In the genomic region with DNA sequence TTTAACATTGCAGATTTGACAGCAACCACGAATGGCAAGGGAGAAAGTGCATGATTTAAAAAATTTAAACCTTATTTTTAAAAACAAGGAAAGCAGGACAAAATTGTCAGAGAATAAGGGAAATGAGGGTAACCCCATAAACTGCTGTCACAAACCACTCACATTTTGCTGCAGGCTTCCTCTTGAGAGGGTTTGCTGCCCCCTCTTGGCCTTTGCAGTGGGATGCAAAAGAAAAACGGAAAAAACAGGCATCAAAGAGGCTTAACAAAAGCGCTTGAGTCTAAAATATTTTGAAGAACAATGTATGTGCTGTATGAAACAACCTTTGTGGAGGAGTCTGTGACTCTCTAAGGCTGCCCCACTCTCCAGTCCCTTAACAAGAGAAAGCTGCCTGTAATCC, we compare ENCODE assay signal across 8 cellular contexts.
DNase-seq lines count a peak whose midpoint lies in the region; FAIRE-seq and TF ChIP-seq lines count a peak whose summit lies in the region.

No MANE protein-coding gene starts in this region.

- TF ChIP-seq CTCF in Peyer's patch (IDR thresholded peaks at IDR 0.05), result peak in 4 of 6 experiments; percentile 10 to 46 (median 32)
- TF ChIP-seq CTCF in cardiac fibroblast (IDR thresholded peaks at IDR 0.05; ENCODE audit: low read depth, low read length), result peak; percentile 86
- TF ChIP-seq CTCF in liver (IDR thresholded peaks at IDR 0.05; ENCODE audit: low read depth, low read length, missing input control), result peak; percentile 38

- no peaks in the 10 kb centered on the region for H3K36me3 ChIP-seq in Peyer's patch
- no peaks in the 10 kb centered on the region for H3K36me3 ChIP-seq in liver (ENCODE audit: control insufficient read depth in 4 of 4, insufficient read depth in 3 of 4, low read depth in 1 of 4, low read length in 3 of 4)

- H3K9me3 ChIP-seq in Peyer's patch (no peaks in the 10 kb centered on the region), liver (ENCODE audit: control insufficient read depth in 4 of 4, low read length in 3 of 4) (no peaks in the 10 kb centered on the region)

- 2% methylated on average over 3 of the region's 3 CpGs for WGBS in liver

- peak; percentile 71 to 77 for TF ChIP-seq RAD21 in liver (IDR thresholded peaks at IDR 0.05)

- TF ChIP-seq POLR2A in Peyer's patch (IDR thresholded peaks at IDR 0.05), result no peak

- H3K4me1 ChIP-seq in Peyer's patch (no peaks in the 10 kb centered on the region), liver (ENCODE audit: control insufficient read depth in 4 of 4, insufficient read depth in 4 of 4, low read length in 3 of 4) (no peaks in the 10 kb centered on the region)

- peak; percentile 64 for FAIRE-seq in GM19239 (lab: Jason Lieb, UNC)

- peak; percentile 35 for DNase-seq in COLO829 (ENCODE audit: low spot score)
- DNase-seq in GM19239 (ENCODE audit: insufficient read length, low spot score), result peak; percentile 9
- DNase-seq in Kasumi-1 (lab: John Stamatoyannopoulos, UW), result peak; percentile 71 to 79
- DNase-seq in Peyer's patch, result no peak
- DNase-seq in cardiac fibroblast (ENCODE audit: low read depth in 2 of 2), result peak; percentile 86
- DNase-seq in ureter (ENCODE audit: low spot score), result peak; percentile 56
- no peak for DNase-seq in mesenteric fat pad (ENCODE audit: low spot score)

- H3K27ac ChIP-seq in Peyer's patch (no peak overlapping the region), liver (ENCODE audit: low read depth in 1 of 2, low read length in 2 of 2) (no peak overlapping the region)

- H3K9ac ChIP-seq in liver (ENCODE audit: low read depth in 1 of 2, low read length in 2 of 2), result no peak overlapping the region

- H3K4me3 ChIP-seq in Peyer's patch (no peak overlapping the region), cardiac fibroblast (replicated peaks in 1 of 2; ENCODE audit: low read depth in 2 of 2, low read length in 2 of 2) (no peak overlapping the region), liver (ENCODE audit: low read depth in 1 of 3, low read length in 3 of 3) (no peak overlapping the region)

- H3K27me3 ChIP-seq in Peyer's patch, result no peaks in the 10 kb centered on the region
- no peaks in the 10 kb centered on the region for H3K27me3 ChIP-seq in liver (ENCODE audit: control insufficient read depth in 4 of 4, insufficient read depth in 4 of 4, low read length in 3 of 4)

TF ChIP-seq in liver, 16 proteins besides CTCF, POLR2A, EP300 and RAD21:
- TF ChIP-seq JUND (IDR thresholded peaks at IDR 0.05) (no peak), NR2F2 (IDR thresholded peaks at IDR 0.05) (no peak), HNF4G (IDR thresholded peaks at IDR 0.05) (no peak), HNF4A (conservative IDR thresholded peaks at IDR 0.05) (no peak), EGR1 (IDR thresholded peaks at IDR 0.05; ENCODE audit: low read depth in 2 of 2) (no peak), FOXA1 (IDR thresholded peaks at IDR 0.05) (no peak), REST (IDR thresholded peaks at IDR 0.05) (no peak), RXRA (IDR thresholded peaks at IDR 0.05) (no peak), YY1 (IDR thresholded peaks at IDR 0.05) (no peak), FOXA2 (IDR thresholded peaks at IDR 0.05) (no peak), SP1 (IDR thresholded peaks at IDR 0.05) (no peak), ATF3 (IDR thresholded peaks at IDR 0.05) (no peak)
- TF ChIP-seq, protein P1, sequence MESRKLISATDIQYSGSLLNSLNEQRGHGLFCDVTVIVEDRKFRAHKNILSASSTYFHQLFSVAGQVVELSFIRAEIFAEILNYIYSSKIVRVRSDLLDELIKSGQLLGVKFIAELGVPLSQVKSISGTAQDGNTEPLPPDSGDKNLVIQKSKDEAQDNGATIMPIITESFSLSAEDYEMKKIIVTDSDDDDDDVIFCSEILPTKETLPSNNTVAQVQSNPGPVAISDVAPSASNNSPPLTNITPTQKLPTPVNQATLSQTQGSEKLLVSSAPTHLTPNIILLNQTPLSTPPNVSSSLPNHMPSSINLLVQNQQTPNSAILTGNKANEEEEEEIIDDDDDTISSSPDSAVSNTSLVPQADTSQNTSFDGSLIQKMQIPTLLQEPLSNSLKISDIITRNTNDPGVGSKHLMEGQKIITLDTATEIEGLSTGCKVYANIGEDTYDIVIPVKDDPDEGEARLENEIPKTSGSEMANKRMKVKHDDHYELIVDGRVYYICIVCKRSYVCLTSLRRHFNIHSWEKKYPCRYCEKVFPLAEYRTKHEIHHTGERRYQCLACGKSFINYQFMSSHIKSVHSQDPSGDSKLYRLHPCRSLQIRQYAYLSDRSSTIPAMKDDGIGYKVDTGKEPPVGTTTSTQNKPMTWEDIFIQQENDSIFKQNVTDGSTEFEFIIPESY (IDR thresholded peaks at IDR 0.05), result no peak

Comparison
In these comparisons a context has a peak if more than half of its experiments do, and no peak if none do; other contexts are left out.
1. DNase-seq: peak in COLO829 (single experiment), GM19239 (single experiment), Kasumi-1 (2 of 2), cardiac fibroblast (2 of 2) and ureter (single experiment); none in Peyer's patch (0 of 3) and mesenteric fat pad (single experiment).
2. CTCF ChIP-seq: peak in every context shown above with its lines; median percentile 86 in cardiac fibroblast; 38 in liver; 32 in Peyer's patch.